3 cellular contexts compared by ENCODE assay signal in genomic region chr3:38077073-38077472, GRCh38. TPM values are rescaled to one million over a fixed set of nuclear protein-coding genes. Genes with fewer than 3 reads are reported as not detected.
"Had no signal": no experiment of that assay in that cellular context is flagged by ENCODE, and none has a peak within 500 bp of the region (broad histone marks: within the 10 kb centered on the region; RNA-seq: fewer than 3 reads in every experiment).

No MANE protein-coding gene starts in this region.

RNA-seq across cellular contexts. Expression of gene DLEC1, which starts 38.1 kb away (rescaled TPM):
- total RNA-seq: HepG2, HT1080, IMR-90 had no signal
